ENCODE assay signal across 27 cellular contexts in genomic region chr10:38103754-38104153, GRCh38.
"Had no signal": no experiment of that assay in that cellular context is flagged by ENCODE, and none has a peak within 500 bp of the region (broad histone marks: within the 10 kb centered on the region; RNA-seq: fewer than 3 reads in every experiment).

No MANE protein-coding gene starts in this region.

- DNase-seq: activated CD4-positive, alpha-beta T cell treated with anti-CD3 and anti-CD28 coated beads, Interleukin-2, amount 10 ng/mL, durations not matched to agents 24 days and 14 days; activated CD4-positive, alpha-beta T cell treated with anti-CD3 and anti-CD28 coated beads, Interleukin-2, amount 50 U/mL, for 4 hours; activated CD8-positive, alpha-beta T cell treated with anti-CD3 and anti-CD28 coated beads for 36 hours; activated effector memory CD4-positive, alpha-beta T cell treated with anti-CD3 and anti-CD28 coated beads, Interleukin-2, amount 50 U/mL, for 16 hours; activated naive CD4-positive, alpha-beta T cell; activated naive CD4-positive, alpha-beta T cell treated with anti-CD3 and anti-CD28 coated beads, Interleukin-2, amount 50 U/mL, for 16 hours; activated naive CD8-positive, alpha-beta T cell treated with anti-CD3 and anti-CD28 coated beads for 36 hours; activated T-cell treated with anti-CD3 and anti-CD28 coated beads, Interleukin-2, amount 50 U/mL, for 1 hour; activated T-cell treated with anti-CD3 and anti-CD28 coated beads, Interleukin-2, amount 50 U/mL, for 72 hours; amygdala; body of pancreas; Kasumi-1; KG1; MG63; NCI-H1092; NCI-H1436 treated with DMSO at 0.1 percent for 48 hours; NCI-H1694 treated with DMSO at 0.1 percent for 48 hours; NCI-H2029; NCI-H510A; NCI-H526; NCI-H748 treated with DMSO at 0.1 percent for 48 hours; NK-92 treated with Interleukin-12 subunit alpha and Interleukin-12 subunit beta, amount 100 ng/mL, for 24 hours; Right ventricle myocardium superior had no signal

- H3K4me1 ChIP-seq: body of pancreas, breast epithelium had no signal

- H3K36me3 ChIP-seq: breast epithelium had no signal

- H3K27me3 ChIP-seq: body of pancreas, breast epithelium, MG63 had no signal

- ATAC-seq: activated CD8-positive, alpha-beta T cell treated with anti-CD3 and anti-CD28 coated beads for 36 hours; activated T-cell treated with anti-CD3 and anti-CD28 coated beads, Interleukin-2, amount 50 U/mL, for 72 hours; activated T-helper 17 cell treated with anti-CD3 and anti-CD28 coated beads, Interleukin-2, amount 50 U/mL, for 72 hours; body of pancreas had no signal

- H3K27ac ChIP-seq: body of pancreas, breast epithelium had no signal

- FAIRE-seq: astrocyte, TTC549 had no signal

- H3K4me3 ChIP-seq: body of pancreas, breast epithelium, MG63 had no signal
